In genomic region chr11:15145635-15146034, GRCh38 we compare ENCODE assay signal across 1 cellular context.
TF ChIP-seq lines count a peak whose summit lies in the region.

No MANE protein-coding gene starts in this region.

TF ChIP-seq in HCT116, 20 proteins besides CTCF, POLR2A, EP300 and RAD21 (continued from another document):
- TF ChIP-seq MAX (IDR thresholded peaks at IDR 0.05): no peak
TF ChIP-seq in HCT116: peak in this region for 0.
